Comparison of ENCODE assay signal across 8 cellular contexts in the genomic region with DNA sequence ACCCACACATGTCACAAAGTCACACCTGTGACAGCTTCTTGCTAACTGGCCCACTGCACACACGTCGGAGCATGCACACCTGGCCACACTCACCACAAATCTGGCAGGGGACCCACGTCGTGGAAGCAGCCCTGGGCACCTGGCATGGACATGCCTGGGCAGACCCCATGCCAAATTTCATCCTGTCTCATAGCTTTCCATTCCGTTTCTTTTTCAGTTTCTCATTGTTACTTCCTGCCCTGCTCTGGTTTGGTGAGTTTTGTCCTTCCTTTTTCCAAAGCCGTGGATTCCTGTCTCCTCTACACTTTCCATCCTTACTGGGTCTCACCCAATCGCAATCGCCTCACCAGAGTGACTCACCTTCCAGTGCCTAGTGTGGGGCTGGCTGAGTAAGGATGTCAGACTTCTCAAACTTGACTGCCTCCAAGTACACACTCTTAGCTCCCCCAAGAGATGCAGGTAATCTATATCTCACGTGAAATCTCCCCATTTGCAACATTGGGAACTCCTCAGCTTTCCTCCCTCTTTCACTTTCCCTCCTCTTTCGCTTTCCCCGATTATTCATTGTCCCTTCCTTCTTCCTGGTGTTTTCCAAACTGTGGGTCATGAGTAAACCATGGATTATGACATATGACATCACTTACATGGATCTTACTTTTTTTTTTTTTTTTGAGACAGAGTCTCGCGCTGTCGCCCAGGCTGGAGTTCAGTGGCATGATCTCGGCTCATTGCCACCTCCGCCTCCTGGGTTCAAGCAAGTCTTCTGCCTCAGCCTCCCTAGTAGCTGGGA. TPM values are rescaled to one million over a fixed set of nuclear protein-coding genes. Genes with fewer than 3 reads are reported as not detected.
DNase-seq lines count a peak whose midpoint lies in the region; ATAC-seq and TF ChIP-seq lines count a peak whose summit lies in the region.

No MANE protein-coding gene starts in this region.

- H3K27ac Mint-ChIP-seq in activated CD4-positive, alpha-beta memory T cell treated with anti-CD3 and anti-CD28 coated beads for 36 hours, result peak overlapping the region; percentile 74

- CTCF ChIA-PET in BJ (lab: Yijun Ruan, JAX), result interaction anchor here (1.0 to 2.4 kb wide), 5 partner anchors 11 to 601 kb away, joined by 3 to 13 read pairs (median 5); no protein-coding TSS in a partner anchor
- CTCF ChIA-PET in activated CD4-positive, alpha-beta memory T cell treated with anti-CD3 and anti-CD28 coated beads for 36 hours (lab: Charles Lee), result interaction anchor here (0.8 to 2.2 kb wide), 5 partner anchors 12 to 219 kb away, joined by 3 to 33 read pairs (median 4); a partner anchor contains a TSS

- no peak for ATAC-seq in GM18520 (IDR thresholded peaks at IDR 0.05; ENCODE audit: unreplicated experiment)

- H3K4me1 ChIP-seq in right atrium auricular region, result peaks cover 0 to 35% of the 10 kb centered on the region in 2 donors

- peak; percentile 41 for DNase-seq in BJ (ENCODE audit: low read depth)
- DNase-seq in H7, result peak; percentile 16
- peak; percentile 61 for DNase-seq in activated CD4-positive, alpha-beta memory T cell treated with anti-CD3 and anti-CD28 coated beads for 36 hours
- DNase-seq in right atrium auricular region (ENCODE audit: low spot score), result no peak
- DNase-seq in NCI-H1436 (lab: John Stamatoyannopoulos, UW), result no peak
- no peak for DNase-seq in NCI-H510A (lab: John Stamatoyannopoulos, UW)

- no peaks in the 10 kb centered on the region for H3K27me3 Mint-ChIP-seq in activated CD4-positive, alpha-beta memory T cell treated with anti-CD3 and anti-CD28 coated beads for 36 hours

- no peaks in the 10 kb centered on the region for H3K36me3 Mint-ChIP-seq in activated CD4-positive, alpha-beta memory T cell treated with anti-CD3 and anti-CD28 coated beads for 36 hours

- no peaks in the 10 kb centered on the region for H3K9me3 ChIP-seq in right atrium auricular region

- H3K27ac ChIP-seq in right atrium auricular region (peak overlapping the region; percentile 66 to 77), temporal lobe (ENCODE audit: low read depth, low read length) (peak overlapping the region; percentile 12)

- POLR2A ChIA-PET in BJ (lab: Charles Lee), result interaction anchor here (0.6 to 1.2 kb wide), 2 partner anchors 10 to 34 kb away, joined by 3 to 5 read pairs; no protein-coding TSS in a partner anchor
- POLR2A ChIA-PET in activated CD4-positive, alpha-beta memory T cell treated with anti-CD3 and anti-CD28 coated beads for 36 hours (lab: Charles Lee), result interaction anchor here (1.0 to 1.4 kb wide), 5 partner anchors 10 to 102 kb away, joined by 3 to 5 read pairs (median 4); a partner anchor contains a TSS

- H3K9me3 Mint-ChIP-seq in activated CD4-positive, alpha-beta memory T cell treated with anti-CD3 and anti-CD28 coated beads for 36 hours, result no peaks in the 10 kb centered on the region

- no peaks in the 10 kb centered on the region for H3K27me3 ChIP-seq in BJ (ENCODE audit: control insufficient read depth, insufficient read depth, low read length)
- peaks cover 12% of the 10 kb centered on the region for H3K27me3 ChIP-seq in H7 (ENCODE audit: control insufficient read depth, insufficient read depth, low read length)
- H3K27me3 ChIP-seq in right atrium auricular region, result no peaks in the 10 kb centered on the region

- H3K4me3 Mint-ChIP-seq in activated CD4-positive, alpha-beta memory T cell treated with anti-CD3 and anti-CD28 coated beads for 36 hours, result peak overlapping the region; percentile 71

- peaks cover 20% of the 10 kb centered on the region for H3K4me1 Mint-ChIP-seq in activated CD4-positive, alpha-beta memory T cell treated with anti-CD3 and anti-CD28 coated beads for 36 hours (ENCODE audit: low read depth)

- H3K36me3 ChIP-seq in BJ (ENCODE audit: control insufficient read depth, insufficient read depth, low read length) (no peaks in the 10 kb centered on the region), H7 (replicated peaks; ENCODE audit: control insufficient read depth, insufficient read depth, low read length) (no peaks in the 10 kb centered on the region), right atrium auricular region (no peaks in the 10 kb centered on the region)

- H3K4me3 ChIP-seq in BJ (ENCODE audit: low read depth, low read length) (peak overlapping the region; percentile 20), H7 (ENCODE audit: insufficient read depth, low read depth, low read length) (no peak overlapping the region), right atrium auricular region (peak overlapping the region in 1 of 2 donors; percentile 84)

- intact Hi-C loops in activated CD4-positive, alpha-beta memory T cell treated with anti-CD3 and anti-CD28 coated beads for 36 hours (cut with micrococcal nuclease), result no loop called here

- TF ChIP-seq CTCF in BJ (IDR thresholded peaks at IDR 0.05; ENCODE audit: insufficient read depth, low read depth, low read length) (no peak), right atrium auricular region (IDR thresholded peaks at IDR 0.05) (no peak)

RNA-seq across cellular contexts. Expression of a gene that starts 1.6 kb away (rescaled TPM):
- polyA plus RNA-seq in BJ (2011; rRNA removed), result 5.2 and 5.7 TPM in 2 replicates
- 4.4 and 6.5 TPM in 2 replicates for polyA minus RNA-seq in BJ (2011; rRNA and poly(A)+ RNA removed)
- total RNA-seq in H7 (2014; rRNA removed; shearing (Covaris generic)), result 13.4 and 20.7 TPM in 2 replicates
- total RNA-seq in activated CD4-positive, alpha-beta memory T cell treated with anti-CD3 and anti-CD28 coated beads for 36 hours, result 10 to 100 TPM; 13.8 to 14.6 TPM
- total RNA-seq in right atrium auricular region (1 to 10 TPM; 2.5 to 2.9 TPM), temporal lobe (5.2 TPM)

RNA-seq across cellular contexts. Expression of a gene that starts 23.7 kb away (rescaled TPM):
- polyA plus RNA-seq in BJ (2011; rRNA removed), result 4.1 and 5.5 TPM in 2 replicates
- polyA minus RNA-seq in BJ (2011; rRNA and poly(A)+ RNA removed), result 3.6 and 4.8 TPM in 2 replicates
- total RNA-seq in H7 (2014; rRNA removed; shearing (Covaris generic)), result 10.9 and 14.0 TPM in 2 replicates
- total RNA-seq in activated CD4-positive, alpha-beta memory T cell treated with anti-CD3 and anti-CD28 coated beads for 36 hours, result 10 to 100 TPM; 32.7 to 39.1 TPM
- 10 to 100 TPM in 1 of 2 donors, 1 to 10 TPM in 1; 9.2 to 11.9 TPM for total RNA-seq in right atrium auricular region
- 2.2 TPM for total RNA-seq in temporal lobe

RNA-seq across cellular contexts. Expression of a gene that starts 42.1 kb away (rescaled TPM):
- polyA plus RNA-seq in BJ (2011; rRNA removed), result 2.2 and 2.9 TPM in 2 replicates
- 1.00 and 1.8 TPM in 2 replicates for polyA minus RNA-seq in BJ (2011; rRNA and poly(A)+ RNA removed)
- total RNA-seq in H7 (2014; rRNA removed; shearing (Covaris generic)), result 2.0 and 2.9 TPM in 2 replicates
- total RNA-seq in activated CD4-positive, alpha-beta memory T cell treated with anti-CD3 and anti-CD28 coated beads for 36 hours, result 10 to 100 TPM; 12.4 to 13.7 TPM
- 1 to 10 TPM; 1.9 to 7.0 TPM for total RNA-seq in right atrium auricular region
- 3.2 TPM for total RNA-seq in temporal lobe

Comparison
In these comparisons a context has a peak if more than half of its experiments do, and no peak if none do; other contexts are left out.
1. DNase-seq: peak in BJ (single experiment), H7 (single experiment) and activated CD4-positive, alpha-beta memory T cell treated with anti-CD3 and anti-CD28 coated beads for 36 hours (single experiment); none in right atrium auricular region (single experiment), NCI-H1436 (single experiment) and NCI-H510A (single experiment).